In genomic region chr9:133842721-133843227, GRCh38 we compare ENCODE assay signal across 18 cellular contexts.
DNase-seq lines count a peak whose midpoint lies in the region; ATAC-seq and TF ChIP-seq lines count a peak whose summit lies in the region.
"Had no signal": no experiment of that assay in that cellular context is flagged by ENCODE, and none has a peak within 500 bp of the region (broad histone marks: within the 10 kb centered on the region; RNA-seq: fewer than 3 reads in every experiment).

No MANE protein-coding gene starts in this region.

- no peaks in the 10 kb centered on the region for H3K36me3 ChIP-seq in lower lobe of right lung
- H3K36me3 ChIP-seq: neural progenitor cell had no signal

- H3K27ac ChIP-seq in C4-2B (peak overlapping the region; percentile 61), lower lobe of right lung (no peak overlapping the region)
- H3K27ac ChIP-seq: epithelial cell of prostate, neural progenitor cell had no signal

- DNase-seq in NCI-H1436 (lab: John Stamatoyannopoulos, UW) (peak; percentile 78), NCI-H2227 (lab: John Stamatoyannopoulos, UW; ENCODE audit: unreplicated experiment) (peak; percentile 43), glutamatergic neuron (no peak), lower lobe of right lung (no peak), NCI-H446 (lab: John Stamatoyannopoulos, UW) (no peak)
- DNase-seq in activated T-cell treated with anti-CD3 and anti-CD28 coated beads, Interleukin-2, amount 50 U/mL, for 48 hours, result no peak
- no peak for DNase-seq in activated CD4-positive, alpha-beta T cell treated with anti-CD3 and anti-CD28 coated beads, Interleukin-2, amount 10 ng/mL, durations not matched to agents 24 days and 14 days
- DNase-seq: activated CD4-positive, alpha-beta T cell treated with anti-CD3 and anti-CD28 coated beads, Interleukin-2, amount 10 ng/mL, durations not matched to agents 7 days and 5 days; activated naive CD4-positive, alpha-beta T cell treated with anti-CD3 and anti-CD28 coated beads, Interleukin-2, amount 10 ng/mL, durations not matched to agents 7 days and 5 days; CD8-positive, alpha-beta memory T cell; cortex of kidney; NCI-H1105 treated with DMSO at 0.1 percent for 48 hours; OCI-M1; retina; SK-N-SH had no signal

- H3K36me3 Mint-ChIP-seq in glutamatergic neuron (ENCODE audit: unreplicated experiment), result no peaks in the 10 kb centered on the region
- H3K36me3 Mint-ChIP-seq in activated CD4-positive, alpha-beta T cell treated with anti-CD3 and anti-CD28 coated beads, Interleukin-2, amount 10 ng/mL, durations not matched to agents 24 days and 14 days (ENCODE audit: low read depth), result no peaks in the 10 kb centered on the region
- H3K36me3 Mint-ChIP-seq: activated naive CD4-positive, alpha-beta T cell treated with anti-CD3 and anti-CD28 coated beads, Interleukin-2, amount 10 ng/mL, durations not matched to agents 7 days and 5 days; CD8-positive, alpha-beta memory T cell had no signal

- intact Hi-C loops in lower lobe of right lung (cut with DNase I), result no loop called here
- intact Hi-C loops in activated CD4-positive, alpha-beta T cell treated with anti-CD3 and anti-CD28 coated beads, Interleukin-2, amount 10 ng/mL, durations not matched to agents 24 days and 14 days (cut with micrococcal nuclease), result no loop called here

- H3K4me3 Mint-ChIP-seq in glutamatergic neuron (ENCODE audit: unreplicated experiment), result peak overlapping the region; percentile 61
- no peak overlapping the region for H3K4me3 Mint-ChIP-seq in activated CD4-positive, alpha-beta T cell treated with anti-CD3 and anti-CD28 coated beads, Interleukin-2, amount 10 ng/mL, durations not matched to agents 24 days and 14 days
- H3K4me3 Mint-ChIP-seq: activated CD4-positive, alpha-beta T cell treated with anti-CD3 and anti-CD28 coated beads, Interleukin-2, amount 10 ng/mL, durations not matched to agents 7 days and 5 days; activated naive CD4-positive, alpha-beta T cell treated with anti-CD3 and anti-CD28 coated beads, Interleukin-2, amount 10 ng/mL, durations not matched to agents 7 days and 5 days; CD8-positive, alpha-beta memory T cell; neural progenitor cell had no signal

- H3K4me3 ChIP-seq in lower lobe of right lung, result no peak overlapping the region
- H3K4me3 ChIP-seq: neural progenitor cell had no signal

- H3K9me3 Mint-ChIP-seq in glutamatergic neuron (ENCODE audit: unreplicated experiment), result peaks cover 40% of the 10 kb centered on the region
- no peaks in the 10 kb centered on the region for H3K9me3 Mint-ChIP-seq in activated CD4-positive, alpha-beta T cell treated with anti-CD3 and anti-CD28 coated beads, Interleukin-2, amount 10 ng/mL, durations not matched to agents 24 days and 14 days
- H3K9me3 Mint-ChIP-seq: activated CD4-positive, alpha-beta T cell treated with anti-CD3 and anti-CD28 coated beads, Interleukin-2, amount 10 ng/mL, durations not matched to agents 7 days and 5 days; activated naive CD4-positive, alpha-beta T cell treated with anti-CD3 and anti-CD28 coated beads, Interleukin-2, amount 10 ng/mL, durations not matched to agents 7 days and 5 days; CD8-positive, alpha-beta memory T cell; neural progenitor cell had no signal

- TF ChIP-seq CTCF in C4-2B (conservative IDR thresholded peaks at IDR 0.05) (no peak), glutamatergic neuron (IDR thresholded peaks at IDR 0.05; ENCODE audit: partially characterized antibody, unreplicated experiment) (no peak), lower lobe of right lung (IDR thresholded peaks at IDR 0.05) (no peak)

- H3K4me1 Mint-ChIP-seq in glutamatergic neuron (ENCODE audit: low read depth, unreplicated experiment), result peaks cover 38% of the 10 kb centered on the region
- no peaks in the 10 kb centered on the region for H3K4me1 Mint-ChIP-seq in activated CD4-positive, alpha-beta T cell treated with anti-CD3 and anti-CD28 coated beads, Interleukin-2, amount 10 ng/mL, durations not matched to agents 24 days and 14 days
- H3K4me1 Mint-ChIP-seq: activated CD4-positive, alpha-beta T cell treated with anti-CD3 and anti-CD28 coated beads, Interleukin-2, amount 10 ng/mL, durations not matched to agents 7 days and 5 days; activated naive CD4-positive, alpha-beta T cell treated with anti-CD3 and anti-CD28 coated beads, Interleukin-2, amount 10 ng/mL, durations not matched to agents 7 days and 5 days had no signal

- peak overlapping the region; percentile 22 for H3K27ac Mint-ChIP-seq in glutamatergic neuron (ENCODE audit: unreplicated experiment)
- no peak overlapping the region for H3K27ac Mint-ChIP-seq in activated CD4-positive, alpha-beta T cell treated with anti-CD3 and anti-CD28 coated beads, Interleukin-2, amount 10 ng/mL, durations not matched to agents 24 days and 14 days
- H3K27ac Mint-ChIP-seq: activated CD4-positive, alpha-beta T cell treated with anti-CD3 and anti-CD28 coated beads, Interleukin-2, amount 10 ng/mL, durations not matched to agents 7 days and 5 days; activated naive CD4-positive, alpha-beta T cell treated with anti-CD3 and anti-CD28 coated beads, Interleukin-2, amount 10 ng/mL, durations not matched to agents 7 days and 5 days; CD8-positive, alpha-beta memory T cell had no signal

- no peaks in the 10 kb centered on the region for H3K9me3 ChIP-seq in lower lobe of right lung
- H3K9me3 ChIP-seq: SK-N-SH had no signal

- ATAC-seq in lower lobe of right lung, result no peak

- peaks cover 32% of the 10 kb centered on the region for H3K4me1 ChIP-seq in lower lobe of right lung

- H3K27me3 ChIP-seq in lower lobe of right lung (ENCODE audit: low read depth), result no peaks in the 10 kb centered on the region
- H3K27me3 ChIP-seq: neural progenitor cell had no signal

- peaks cover 30% of the 10 kb centered on the region for H3K27me3 Mint-ChIP-seq in glutamatergic neuron (ENCODE audit: unreplicated experiment)
- H3K27me3 Mint-ChIP-seq in activated CD4-positive, alpha-beta T cell treated with anti-CD3 and anti-CD28 coated beads, Interleukin-2, amount 10 ng/mL, durations not matched to agents 24 days and 14 days, result no peaks in the 10 kb centered on the region
- H3K27me3 Mint-ChIP-seq: activated CD4-positive, alpha-beta T cell treated with anti-CD3 and anti-CD28 coated beads, Interleukin-2, amount 10 ng/mL, durations not matched to agents 7 days and 5 days had no signal

Comparison
In these comparisons a context has a peak if more than half of its experiments do, and no peak if none do; other contexts are left out.
1. DNase-seq: peak in NCI-H1436 (single experiment) and NCI-H2227 (single experiment); none in glutamatergic neuron (single experiment), activated T-cell treated with anti-CD3 and anti-CD28 coated beads, Interleukin-2, amount 50 U/mL, for 48 hours (0 of 2), lower lobe of right lung (single experiment), activated CD4-positive, alpha-beta T cell treated with anti-CD3 and anti-CD28 coated beads, Interleukin-2, amount 10 ng/mL, durations not matched to agents 24 days and 14 days (single experiment) and NCI-H446 (0 of 2).